Comparison of ENCODE assay signal across 22 cellular contexts in genomic region chr6:14550410-14550809, GRCh38.
DNase-seq lines count a peak whose midpoint lies in the region; ATAC-seq and TF ChIP-seq lines count a peak whose summit lies in the region.
"Had no signal": no experiment of that assay in that cellular context is flagged by ENCODE, and none has a peak within 500 bp of the region (broad histone marks: within the 10 kb centered on the region; RNA-seq: fewer than 3 reads in every experiment).

No MANE protein-coding gene starts in this region.

- TF ChIP-seq EP300 in neural cell (conservative IDR thresholded peaks at IDR 0.05; ENCODE audit: poor library complexity, severe bottlenecking): no peak

- H3K27ac ChIP-seq in right atrium auricular region (peak overlapping the region; percentile 36 to 83), Peyer's patch (peak overlapping the region in 3 of 4 donors; percentile 72 to 96 (median 93)), neural cell (ENCODE audit: low read length) (peak overlapping the region; percentile 86), PC-3 (ENCODE audit: low read length) (no peak overlapping the region)
- H3K27ac ChIP-seq: PC-9, RWPE1 had no signal

- no peak for ATAC-seq in left cardiac atrium
- no peak for ATAC-seq in PC-3
- ATAC-seq: A549 had no signal

- H3K9me2 ChIP-seq in neural cell (ENCODE audit: insufficient read depth, low read length): no peaks in the 10 kb centered on the region
- no peaks in the 10 kb centered on the region for H3K9me2 ChIP-seq in PC-3 (replicated peaks; ENCODE audit: low read length)
- H3K9me2 ChIP-seq: SK-N-SH had no signal

- H3K4me3 ChIP-seq in right atrium auricular region (no peak overlapping the region), Peyer's patch (peak overlapping the region in 2 of 4 donors; percentile 35 to 44), neural cell (ENCODE audit: low read length) (peak overlapping the region; percentile 49), PC-3 (ENCODE audit: low read length) (no peak overlapping the region)
- H3K4me3 ChIP-seq: A549, PC-9 had no signal

- CTCF ChIA-PET in PC-3 (lab: Charles Lee): no interaction called here

- no peaks in the 10 kb centered on the region for H3K36me3 ChIP-seq in right atrium auricular region
- H3K36me3 ChIP-seq in Peyer's patch: no peaks in the 10 kb centered on the region
- no peaks in the 10 kb centered on the region for H3K36me3 ChIP-seq in neural cell (ENCODE audit: insufficient read depth, low read length)
- no peaks in the 10 kb centered on the region for H3K36me3 ChIP-seq in PC-3 (ENCODE audit: low read depth, low read length)
- H3K36me3 ChIP-seq: BE2C had no signal

- H3K9ac ChIP-seq in neural cell (ENCODE audit: low read length) (no peak overlapping the region), PC-3 (ENCODE audit: low read length) (no peak overlapping the region)
- H3K9ac ChIP-seq: SK-N-SH had no signal

- H3K27me3 ChIP-seq in right atrium auricular region (no peaks in the 10 kb centered on the region), Peyer's patch (no peaks in the 10 kb centered on the region), neural cell (ENCODE audit: insufficient read depth, low read depth, low read length) (no peaks in the 10 kb centered on the region), PC-3 (ENCODE audit: low read length) (no peaks in the 10 kb centered on the region)
- H3K27me3 ChIP-seq: BE2C had no signal

- POLR2A ChIA-PET in PC-3 (lab: Charles Lee; ENCODE audit: unreplicated experiment): no interaction called here

- TF ChIP-seq CTCF in right atrium auricular region (IDR thresholded peaks at IDR 0.05): no peak
- no peak for TF ChIP-seq CTCF in Peyer's patch (IDR thresholded peaks at IDR 0.05)
- TF ChIP-seq CTCF in neural cell (IDR thresholded peaks at IDR 0.05; ENCODE audit: poor library complexity, severe bottlenecking): no peak
- TF ChIP-seq CTCF in PC-3 (conservative IDR thresholded peaks at IDR 0.05; ENCODE audit: low read depth, low read length): no peak

- intact Hi-C loops in left cardiac atrium (cut with DNase I) (loop anchor here in 1 of 2 donors (10.0 kb wide), 1 partner anchor 336 kb away; no protein-coding TSS in a partner anchor), PC-3 (cut with micrococcal nuclease) (no loop called here)

- no peaks in the 10 kb centered on the region for H4K20me1 ChIP-seq in neural cell (ENCODE audit: insufficient read depth)
- H4K20me1 ChIP-seq in PC-3 (ENCODE audit: low read length): no peaks in the 10 kb centered on the region

- no peak overlapping the region for H2AFZ ChIP-seq in neural cell (ENCODE audit: low read depth, low read length)
- H2AFZ ChIP-seq in PC-3 (ENCODE audit: low read length): no peak overlapping the region
- H2AFZ ChIP-seq: PC-9 had no signal

- no TSS peak for BruUV-seq in PC-3 (replicated peaks; lab: Mats Ljungman, UMichigan)

- H3K79me2 ChIP-seq in neural cell (replicated peaks; ENCODE audit: insufficient read depth, low read length): no peaks in the 10 kb centered on the region
- H3K79me2 ChIP-seq in PC-3 (ENCODE audit: low read length): no peaks in the 10 kb centered on the region

- DNase-seq in right atrium auricular region (ENCODE audit: low spot score) (no peak), left cardiac atrium (no peak), Peyer's patch (peak in 1 of 3 donors; percentile 58), GF-D8 (lab: John Stamatoyannopoulos, UW) (no peak), PC-3 (no peak)
- no peak for DNase-seq in activated naive CD4-positive, alpha-beta T cell (lab: John Stamatoyannopoulos, UW)
- DNase-seq: BE2C; CD4-positive, CD25-positive, alpha-beta regulatory T cell; COR-L47; DND-41; H9; HFFc6; MV-4-11; NCI-H187 treated with DMSO at 0.1 percent for 48 hours; NCI-H226; NCI-H510A treated with DMSO at 0.1 percent for 48 hours; PC-9; SHP77 treated with DMSO at 0.1 percent for 48 hours; SK-N-SH had no signal

- TF ChIP-seq RAD21 in neural cell (conservative IDR thresholded peaks at IDR 0.05): no peak

- H3K4me1 ChIP-seq in right atrium auricular region: peaks cover 0 to 16% of the 10 kb centered on the region in 2 donors
- peaks cover 0 to 17% (median 0%) of the 10 kb centered on the region in 4 donors for H3K4me1 ChIP-seq in Peyer's patch
- H3K4me1 ChIP-seq in PC-3 (ENCODE audit: insufficient read depth, low read length): no peaks in the 10 kb centered on the region
- H3K4me1 ChIP-seq: A549, BE2C had no signal

- H3K4me2 ChIP-seq in neural cell (ENCODE audit: low read length) (peak overlapping the region; percentile 60), PC-3 (ENCODE audit: low read length) (no peak overlapping the region)
- H3K4me2 ChIP-seq: A549, PC-9, SK-N-SH had no signal

- peaks cover 4% of the 10 kb centered on the region for H3F3A ChIP-seq in neural cell (ENCODE audit: insufficient read depth, low read length, poor library complexity, severe bottlenecking)
- H3F3A ChIP-seq in PC-3 (ENCODE audit: low read length, unreplicated experiment): no peaks in the 10 kb centered on the region

- no peak for TF ChIP-seq POLR2A in Peyer's patch (IDR thresholded peaks at IDR 0.05)

- no peaks in the 10 kb centered on the region for H3K9me3 ChIP-seq in right atrium auricular region
- no peaks in the 10 kb centered on the region for H3K9me3 ChIP-seq in Peyer's patch
- H3K9me3 ChIP-seq in neural cell (ENCODE audit: low read length): no peaks in the 10 kb centered on the region
- H3K9me3 ChIP-seq in PC-3 (ENCODE audit: low read length): no peaks in the 10 kb centered on the region
- H3K9me3 ChIP-seq: A549, BE2C, SK-N-SH had no signal

TF ChIP-seq in neural cell, 6 proteins besides CTCF, POLR2A, EP300 and RAD21:
- TF ChIP-seq MXI1 (conservative IDR thresholded peaks at IDR 0.05; ENCODE audit: poor library complexity, severe bottlenecking): no peak
- no peak for TF ChIP-seq REST (IDR thresholded peaks at IDR 0.05; ENCODE audit: borderline replicate concordance)
- TF ChIP-seq SMC3 (conservative IDR thresholded peaks at IDR 0.05; ENCODE audit: poor library complexity): no peak
- no peak for TF ChIP-seq TAF1 (IDR thresholded peaks at IDR 0.05; ENCODE audit: low read depth)
- TF ChIP-seq EZH2 (IDR thresholded peaks at IDR 0.05; ENCODE audit: borderline replicate concordance, insufficient read depth, low read length, poor library complexity, severe bottlenecking): no peak
- no peak for TF ChIP-seq POLR2AphosphoS5 (IDR thresholded peaks at IDR 0.05)
